Comparison of ENCODE assay signal across 7 cellular contexts in the genomic region with DNA sequence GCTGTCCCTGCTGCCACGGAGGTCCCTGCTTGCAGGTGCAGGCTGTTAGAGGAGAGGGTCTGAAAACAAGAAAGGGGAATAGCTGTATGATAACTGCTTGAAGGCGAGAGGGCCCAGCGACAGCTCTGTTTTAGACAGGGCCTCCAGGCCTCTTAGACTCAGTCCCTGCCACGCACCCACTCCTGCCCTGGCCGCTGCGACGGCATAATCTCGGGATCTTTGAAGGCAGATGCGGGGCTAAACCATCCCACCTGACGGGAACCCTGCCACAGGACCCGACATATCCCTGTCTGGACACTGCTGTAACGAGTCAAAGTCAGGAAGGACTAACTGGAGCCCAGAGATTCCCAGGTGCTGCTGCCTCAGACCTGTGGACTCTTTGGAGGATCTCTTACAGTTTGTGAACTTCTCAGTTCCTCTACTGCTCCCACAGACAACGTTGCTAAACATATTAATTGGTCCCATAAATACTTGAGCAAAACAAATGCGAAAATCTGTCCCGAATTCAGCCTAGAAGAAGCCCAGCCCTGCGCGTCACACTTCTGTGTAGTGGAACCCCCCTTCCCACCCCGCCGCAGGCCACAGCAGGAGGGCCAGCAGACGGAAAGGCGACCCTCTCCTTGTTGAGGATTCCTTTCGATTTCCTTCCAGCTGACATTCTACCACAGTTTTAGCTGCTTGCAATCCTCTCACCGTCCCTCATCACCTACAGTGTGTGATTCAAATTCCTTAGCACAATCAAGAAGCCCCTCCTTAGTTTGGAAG. TPM values are rescaled to one million over a fixed set of nuclear protein-coding genes. Genes with fewer than 3 reads are reported as not detected.
A peak's percentile ranks its signal among the peaks of the same experiment; 100 is the strongest.
DNase-seq lines count a peak whose midpoint lies in the region; ATAC-seq and TF ChIP-seq lines count a peak whose summit lies in the region.

No MANE protein-coding gene starts in this region.

- H3K27me3 ChIP-seq in RWPE2 (ENCODE audit: insufficient read depth, poor library complexity, severe bottlenecking), result no peaks in the 10 kb centered on the region

- H3K4me1 ChIP-seq in RWPE2 (ENCODE audit: insufficient read depth, poor library complexity, severe bottlenecking), result peaks cover 7% of the 10 kb centered on the region

- ATAC-seq in GM18505 (IDR thresholded peaks at IDR 0.05; ENCODE audit: unreplicated experiment), result peak; percentile 8
- peak; percentile 1 for ATAC-seq in HG02678 (IDR thresholded peaks at IDR 0.05; ENCODE audit: unreplicated experiment)
- peak; percentile 3 for ATAC-seq in RWPE2 (ENCODE audit: low read depth)
- peak; percentile 1 for ATAC-seq in esophagus mucosa

- H3K27ac ChIP-seq in RWPE2 (ENCODE audit: poor library complexity, severe bottlenecking), result peak overlapping the region; percentile 62

- TF ChIP-seq CTCF in RWPE2 (IDR thresholded peaks at IDR 0.05; ENCODE audit: poor library complexity, severe bottlenecking), result peak; percentile 1
- TF ChIP-seq CTCF in nephron progenitor cell (IDR thresholded peaks at IDR 0.05), result no peak

- no peaks in the 10 kb centered on the region for H3K27me3 Mint-ChIP-seq in nephron progenitor cell (ENCODE audit: low read depth, poor library complexity)

- DNase-seq in RWPE2 (ENCODE audit: low spot score), result no peak
- peak; percentile 42 for DNase-seq in nephron progenitor cell
- DNase-seq in activated gamma-delta T cell treated with Interleukin-2 at 50 U/mL for 16 hours, result no peak
- DNase-seq in NCI-H2029 (lab: John Stamatoyannopoulos, UW), result no peak

- H3K9me3 ChIP-seq in RWPE2 (ENCODE audit: severe bottlenecking), result no peaks in the 10 kb centered on the region

- no peaks in the 10 kb centered on the region for H3K36me3 Mint-ChIP-seq in nephron progenitor cell (ENCODE audit: low read depth)

- peaks cover 26% of the 10 kb centered on the region for H3K36me3 ChIP-seq in RWPE2 (ENCODE audit: low read depth)

- peak overlapping the region; percentile 94 for H3K4me3 ChIP-seq in RWPE2 (ENCODE audit: severe bottlenecking)

- H3K27ac Mint-ChIP-seq in nephron progenitor cell, result peak overlapping the region; percentile 92

- H3K9me3 Mint-ChIP-seq in nephron progenitor cell, result no peaks in the 10 kb centered on the region

- no peak for TF ChIP-seq POLR2A in GM18505 (IDR thresholded peaks at IDR 0.05; ENCODE audit: borderline replicate concordance, extremely low read depth, insufficient read depth, insufficient read length)

- peak overlapping the region; percentile 79 for H3K4me3 Mint-ChIP-seq in nephron progenitor cell

- H3K4me1 Mint-ChIP-seq in nephron progenitor cell, result peaks cover 54% of the 10 kb centered on the region

RNA-seq across cellular contexts. Expression of gene TMEM11, which starts 1.0 kb away (rescaled TPM):
- total RNA-seq in esophagus mucosa, result 21.1 TPM

RNA-seq across cellular contexts. Expression of gene NATD1, which starts 38.3 kb away (rescaled TPM):
- 2.1 TPM for total RNA-seq in esophagus mucosa
